15 cellular contexts compared by ENCODE assay signal in the genomic region with DNA sequence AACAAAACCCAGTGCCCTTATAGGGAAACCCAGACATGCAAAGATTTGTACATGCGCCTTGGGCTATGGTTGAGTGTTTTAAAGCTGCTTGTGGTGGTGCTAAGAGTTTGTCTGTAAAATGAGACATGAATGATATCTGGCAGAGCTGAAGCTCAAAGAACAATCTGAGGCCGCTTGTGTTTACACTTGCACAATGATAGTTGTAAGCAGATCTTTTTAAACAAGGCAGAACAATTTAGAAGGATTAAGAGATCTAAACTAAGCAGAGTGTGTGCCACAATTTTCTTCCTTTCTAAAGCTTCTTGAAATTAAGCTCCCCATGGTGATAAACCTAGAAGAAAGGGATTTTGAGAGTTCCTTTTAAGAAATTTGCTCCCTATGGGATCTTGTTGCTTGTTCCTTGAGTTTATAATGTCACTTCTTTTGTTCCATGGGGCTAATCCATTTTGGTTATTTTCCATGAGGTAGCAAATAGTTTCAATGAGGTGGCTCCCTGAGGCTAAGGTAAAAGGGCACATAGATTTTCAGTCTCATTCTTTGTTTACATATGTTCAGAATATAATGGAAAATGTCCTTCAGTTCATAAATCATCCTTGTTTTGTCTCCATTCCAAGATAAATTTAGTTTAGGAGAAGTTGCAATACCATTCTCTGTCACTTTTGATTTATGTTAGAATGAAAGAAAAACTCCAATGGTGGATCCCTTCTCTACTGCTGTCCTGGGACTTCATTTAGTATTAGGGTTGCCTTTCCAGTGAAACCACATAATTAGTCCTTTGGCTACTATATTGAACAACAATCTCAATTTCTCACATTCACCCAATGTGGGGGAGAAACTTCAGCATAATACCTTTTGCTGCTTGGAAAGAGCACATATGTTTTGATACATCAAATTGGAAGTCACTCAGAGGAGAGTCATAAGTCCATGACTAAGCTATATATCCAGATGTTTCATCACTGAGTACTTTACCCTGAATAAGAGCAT.
DNase-seq lines count a peak whose midpoint lies in the region; TF ChIP-seq lines count a peak whose summit lies in the region.
"Had no signal": no experiment of that assay in that cellular context is flagged by ENCODE, and none has a peak within 500 bp of the region (broad histone marks: within the 10 kb centered on the region; RNA-seq: fewer than 3 reads in every experiment).

No MANE protein-coding gene starts in this region.

- H3K23ac ChIP-seq in trophoblast cell (ENCODE audit: low read length): no peak overlapping the region

- 46% methylated on average over 2 of the region's 2 CpGs for WGBS in esophagus muscularis mucosa
- no CpG with 5 or more reads among the region's 2 CpGs for WGBS in trophoblast cell (ENCODE audit: extremely low coverage, insufficient coverage, insufficient read length)
- WGBS in stomach, 5 donors: 39 to 51% (median 47%) methylated on average over 2 of the region's 2 CpGs

- no peak overlapping the region for H2BK5ac ChIP-seq in trophoblast cell (ENCODE audit: low read depth, low read length, poor library complexity)

- no peak overlapping the region for H3K4ac ChIP-seq in trophoblast cell (ENCODE audit: low read depth, low read length)

- TF ChIP-seq CTCF in esophagus muscularis mucosa (IDR thresholded peaks at IDR 0.05): no peak
- no peak for TF ChIP-seq CTCF in stomach (IDR thresholded peaks at IDR 0.05)

- H3K4me1 ChIP-seq in esophagus muscularis mucosa: peaks cover 0 to 17% (median 13%) of the 10 kb centered on the region in 4 donors
- H3K4me1 ChIP-seq in trophoblast cell (ENCODE audit: control insufficient read depth in 1 of 2, insufficient read depth in 2 of 2, low read length in 2 of 2): no peaks in the 10 kb centered on the region
- H3K4me1 ChIP-seq in stomach: no peaks in the 10 kb centered on the region

- H4K8ac ChIP-seq in trophoblast cell (ENCODE audit: low read depth, low read length): no peak overlapping the region

- H3K36me3 ChIP-seq in esophagus muscularis mucosa (no peaks in the 10 kb centered on the region), trophoblast cell (ENCODE audit: control insufficient read depth in 1 of 2, insufficient read depth in 2 of 2, low read length in 2 of 2) (no peaks in the 10 kb centered on the region), stomach (no peaks in the 10 kb centered on the region)
- H3K36me3 ChIP-seq: neutrophil had no signal

- no peaks in the 10 kb centered on the region for H3K79me1 ChIP-seq in trophoblast cell (ENCODE audit: low read length)

- no peaks in the 10 kb centered on the region for H3K79me2 ChIP-seq in trophoblast cell (ENCODE audit: control insufficient read depth, insufficient read depth, low read length, poor library complexity)

- no peak overlapping the region for H2BK12ac ChIP-seq in trophoblast cell (ENCODE audit: low read length)

- H2AFZ ChIP-seq in trophoblast cell (ENCODE audit: insufficient read depth, low read length, poor library complexity): no peak overlapping the region

- H3K27me3 ChIP-seq in esophagus muscularis mucosa (no peaks in the 10 kb centered on the region), trophoblast cell (ENCODE audit: insufficient read depth, low read length) (no peaks in the 10 kb centered on the region), stomach (no peaks in the 10 kb centered on the region)
- H3K27me3 ChIP-seq: neutrophil had no signal

- no peak overlapping the region for H3K4me2 ChIP-seq in trophoblast cell (ENCODE audit: low read length)

- H2AK5ac ChIP-seq in trophoblast cell (ENCODE audit: low read length): no peak overlapping the region

- DNase-seq in ELR (ENCODE audit: low read depth) (peak; percentile 63), NCI-H226 (peak; percentile 46), esophagus muscularis mucosa (ENCODE audit: extremely low spot score) (no peak), trophoblast cell (peak; percentile 64 to 65), ureter (ENCODE audit: low spot score) (no peak), stomach (no peak), GDM1 (lab: John Stamatoyannopoulos, UW) (no peak)
- no peak for DNase-seq in activated CD4-positive, alpha-beta T cell treated with anti-CD3 and anti-CD28 coated beads, Interleukin-2, amount 50 U/mL, for 1 hour
- DNase-seq: activated CD4-positive, alpha-beta T cell treated with anti-CD3 and anti-CD28 coated beads for 1 hour; activated T-cell treated with anti-CD3 and anti-CD28 coated beads, Interleukin-2, amount 50 U/mL, for 72 hours; caudate nucleus; NCI-H146; stimulated activated naive B cell treated with anti-CD40 and anti-IgM and Interleukin-4, amounts not matched to agents 10 μg/mL and 1 μg/mL and 100 μg/mL, for 72 hours had no signal

- H3K9ac ChIP-seq in trophoblast cell (ENCODE audit: low read length): no peak overlapping the region

- TF ChIP-seq POLR2A in esophagus muscularis mucosa (IDR thresholded peaks at IDR 0.05; ENCODE audit: low read depth) (no peak), stomach (IDR thresholded peaks at IDR 0.05) (no peak)

- no peak overlapping the region for H3K18ac ChIP-seq in trophoblast cell (ENCODE audit: low read length)

- no peak overlapping the region for H4K12ac ChIP-seq in trophoblast cell (ENCODE audit: low read depth, low read length)

- no peak overlapping the region for H2BK120ac ChIP-seq in trophoblast cell (ENCODE audit: insufficient read depth, low read length, poor library complexity)

- TF ChIP-seq EP300 in esophagus muscularis mucosa (IDR thresholded peaks at IDR 0.05) (no peak), stomach (IDR thresholded peaks at IDR 0.05) (no peak)

- intact Hi-C loops in esophagus muscularis mucosa (cut with DNase I): no loop called here
- intact Hi-C loops in stomach (cut with DNase I; ENCODE audit: low total_unique reads): no loop called here

- H3K9me3 ChIP-seq in esophagus muscularis mucosa: no peaks in the 10 kb centered on the region
- peaks cover 1% of the 10 kb centered on the region for H3K9me3 ChIP-seq in trophoblast cell (ENCODE audit: insufficient read depth, low read depth, low read length)
- H3K9me3 ChIP-seq in stomach: no peaks in the 10 kb centered on the region
- H3K9me3 ChIP-seq: neutrophil had no signal

- H3K27ac ChIP-seq in esophagus muscularis mucosa (replicated peaks in 1 of 4): peak overlapping the region; percentile 27 to 53 (median 34)
- H3K27ac ChIP-seq in trophoblast cell (ENCODE audit: low read depth, low read length): no peak overlapping the region
- no peak overlapping the region for H3K27ac ChIP-seq in stomach
- H3K27ac ChIP-seq: C4-2B, neutrophil had no signal

- H3K14ac ChIP-seq in trophoblast cell (ENCODE audit: low read length): no peak overlapping the region

- no peak overlapping the region for H4K91ac ChIP-seq in trophoblast cell (ENCODE audit: low read depth, low read length)

- H3K4me3 ChIP-seq in esophagus muscularis mucosa (no peak overlapping the region), trophoblast cell (ENCODE audit: low read depth, low read length) (no peak overlapping the region), stomach (no peak overlapping the region)

Comparison
In these comparisons a context has a peak if more than half of its experiments do, and no peak if none do; other contexts are left out.
1. DNase-seq: peak in ELR (single experiment), NCI-H226 (single experiment) and trophoblast cell (2 of 2); none in esophagus muscularis mucosa (single experiment), ureter (single experiment), activated CD4-positive, alpha-beta T cell treated with anti-CD3 and anti-CD28 coated beads, Interleukin-2, amount 50 U/mL, for 1 hour (single experiment), stomach (single experiment) and GDM1 (single experiment).
2. H3K27ac ChIP-seq: peak in esophagus muscularis mucosa (4 of 4); none in trophoblast cell (single experiment) and stomach (0 of 5).